Comparison of ENCODE assay signal across 8 cellular contexts in genomic region chrX:56233682-56234081, GRCh38. TPM values are rescaled to one million over a fixed set of nuclear protein-coding genes. Genes with fewer than 3 reads are reported as not detected.
A peak's percentile ranks its signal among the peaks of the same experiment; 100 is the strongest.
DNase-seq lines count a peak whose midpoint lies in the region; ATAC-seq lines count a peak whose summit lies in the region.

No MANE protein-coding gene starts in this region.

- peak overlapping the region; percentile 64 to 72 (median 67) for H3K4me3 ChIP-seq in skeletal muscle tissue (ENCODE audit: low read length in 3 of 3)

- H3K27ac ChIP-seq in skeletal muscle tissue (ENCODE audit: low read depth, low read length): peak overlapping the region; percentile 69

- H3K36me3 ChIP-seq in skeletal muscle tissue (ENCODE audit: control insufficient read depth in 3 of 3, insufficient read depth in 3 of 3, low read length in 3 of 3): no peaks in the 10 kb centered on the region

- no peaks in the 10 kb centered on the region for H3K9me3 Mint-ChIP-seq in activated T-cell treated with anti-CD3 and anti-CD28 coated beads, Interleukin-2, amount 50 U/mL, for 24 hours
- H3K9me3 Mint-ChIP-seq in activated naive CD4-positive, alpha-beta T cell treated with anti-CD3 and anti-CD28 coated beads, Interleukin-2, amount 50 U/mL, for 72 hours: no peaks in the 10 kb centered on the region

- ATAC-seq in HG02973 (IDR thresholded peaks at IDR 0.05; ENCODE audit: unreplicated experiment): peak; percentile 92
- ATAC-seq in activated naive CD4-positive, alpha-beta T cell treated with anti-CD3 and anti-CD28 coated beads, Interleukin-2, amount 50 U/mL, for 72 hours: peak; percentile 30 to 74

- H3K9me3 ChIP-seq in skeletal muscle tissue (ENCODE audit: control insufficient read depth in 3 of 3, low read length in 3 of 3): no peaks in the 10 kb centered on the region

- H3K27ac Mint-ChIP-seq in activated T-cell treated with anti-CD3 and anti-CD28 coated beads, Interleukin-2, amount 50 U/mL, for 24 hours: no peak overlapping the region
- H3K27ac Mint-ChIP-seq in activated naive CD4-positive, alpha-beta T cell treated with anti-CD3 and anti-CD28 coated beads, Interleukin-2, amount 50 U/mL, for 72 hours: no peak overlapping the region

- peak overlapping the region; percentile 73 to 77 (median 75) for H3K9ac ChIP-seq in skeletal muscle tissue (ENCODE audit: low read depth in 1 of 3, low read length in 3 of 3)

- H3K4me3 Mint-ChIP-seq in activated T-cell treated with anti-CD3 and anti-CD28 coated beads, Interleukin-2, amount 50 U/mL, for 24 hours: peak overlapping the region; percentile 72

- no peak for DNase-seq in activated T-cell treated with anti-CD3 and anti-CD28 coated beads, Interleukin-2, amount 50 U/mL, for 24 hours
- no peak for DNase-seq in activated T-cell treated with anti-CD3 and anti-CD28 coated beads, Interleukin-2, amount 50 U/mL, for 1 hour
- peak in 1 of 2 donors; percentile 2 for DNase-seq in activated naive CD4-positive, alpha-beta T cell treated with anti-CD3 and anti-CD28 coated beads, Interleukin-2, amount 50 U/mL, for 72 hours (ENCODE audit: low spot score in 2 of 2)
- DNase-seq in hepatic stellate cell (ENCODE audit: low spot score) (peak; percentile 24), hippocampal formation (lab: John Stamatoyannopoulos, UW) (no peak), HuH-7.5 (ENCODE audit: low spot score) (no peak)

- H3K27me3 Mint-ChIP-seq in activated T-cell treated with anti-CD3 and anti-CD28 coated beads, Interleukin-2, amount 50 U/mL, for 24 hours: peaks cover 54% of the 10 kb centered on the region

- H3K4me1 ChIP-seq in skeletal muscle tissue (ENCODE audit: control insufficient read depth in 3 of 3, insufficient read depth in 3 of 3, low read length in 3 of 3): peaks cover 0 to 5% (median 3%) of the 10 kb centered on the region in 3 donors

- H3K4me1 Mint-ChIP-seq in activated T-cell treated with anti-CD3 and anti-CD28 coated beads, Interleukin-2, amount 50 U/mL, for 24 hours (ENCODE audit: low read depth): peaks cover 10% of the 10 kb centered on the region

- H3K36me3 Mint-ChIP-seq in activated T-cell treated with anti-CD3 and anti-CD28 coated beads, Interleukin-2, amount 50 U/mL, for 24 hours (ENCODE audit: low read depth): no peaks in the 10 kb centered on the region
- no peaks in the 10 kb centered on the region for H3K36me3 Mint-ChIP-seq in activated naive CD4-positive, alpha-beta T cell treated with anti-CD3 and anti-CD28 coated beads, Interleukin-2, amount 50 U/mL, for 72 hours

- H3K27me3 ChIP-seq in skeletal muscle tissue (ENCODE audit: control insufficient read depth in 3 of 3, insufficient read depth in 3 of 3, low read length in 3 of 3): peaks cover 0 to 3% (median 0%) of the 10 kb centered on the region in 3 donors

RNA-seq across cellular contexts. Expression of gene KLF8, which starts 1.5 kb away (rescaled TPM):
- 1 to 10 TPM; 1.3 to 7.9 TPM for total RNA-seq in activated naive CD4-positive, alpha-beta T cell treated with anti-CD3 and anti-CD28 coated beads, Interleukin-2, amount 50 U/mL, for 72 hours
- 2.6 TPM for total RNA-seq in skeletal muscle tissue
